In genomic region chr11:111194789-111195188, GRCh38 we compare ENCODE assay signal across 15 cellular contexts. TPM values are rescaled to one million over a fixed set of nuclear protein-coding genes. Genes with fewer than 3 reads are reported as not detected.
"Had no signal": no experiment of that assay in that cellular context is flagged by ENCODE, and none has a peak within 500 bp of the region (broad histone marks: within the 10 kb centered on the region; RNA-seq: fewer than 3 reads in every experiment).

No MANE protein-coding gene starts in this region.

- H3K27ac ChIP-seq: lower lobe of right lung, neutrophil, skin epidermis, thyroid gland had no signal

- H3K9me3 Mint-ChIP-seq: activated naive CD8-positive, alpha-beta T cell treated with anti-CD3 and anti-CD28 coated beads for 36 hours had no signal

- H3K27ac Mint-ChIP-seq: activated naive CD8-positive, alpha-beta T cell treated with anti-CD3 and anti-CD28 coated beads for 36 hours; immature natural killer cell had no signal

- H3K9me3 ChIP-seq: lower lobe of right lung, neutrophil, thyroid gland had no signal

- H3K4me3 ChIP-seq: lower lobe of right lung, skin epidermis, thyroid gland had no signal

- H3K4me1 Mint-ChIP-seq: activated naive CD8-positive, alpha-beta T cell treated with anti-CD3 and anti-CD28 coated beads for 36 hours; immature natural killer cell had no signal

- H3K36me3 ChIP-seq: lower lobe of right lung, neutrophil, thyroid gland had no signal

- DNase-seq: activated gamma-delta T cell; activated naive CD8-positive, alpha-beta T cell treated with anti-CD3 and anti-CD28 coated beads for 36 hours; activated T-cell treated with anti-CD3 and anti-CD28 coated beads, Interleukin-2, amount 50 U/mL, for 48 hours; cerebellar nuclear complex; dermis blood vessel endothelial cell; immature natural killer cell; lower lobe of right lung; midbrain; posterior cingulate gyrus; thyroid gland had no signal

- ATAC-seq: activated CD4-positive, CD25-positive, alpha-beta regulatory T cell treated with anti-CD3 and anti-CD28 coated beads, Interleukin-2, amount 50 U/mL, for 24 hours; lower lobe of right lung had no signal

- H3K4me3 Mint-ChIP-seq: activated naive CD8-positive, alpha-beta T cell treated with anti-CD3 and anti-CD28 coated beads for 36 hours; immature natural killer cell had no signal

- H3K27me3 ChIP-seq: neutrophil, thyroid gland had no signal

- H3K4me1 ChIP-seq: lower lobe of right lung, thyroid gland had no signal

- H3K36me3 Mint-ChIP-seq: activated naive CD8-positive, alpha-beta T cell treated with anti-CD3 and anti-CD28 coated beads for 36 hours; immature natural killer cell had no signal

RNA-seq across cellular contexts. Expression of gene POU2AF2, which starts 50.7 kb away (rescaled TPM):
- total RNA-seq: activated naive CD8-positive, alpha-beta T cell treated with anti-CD3 and anti-CD28 coated beads for 36 hours; dermis blood vessel endothelial cell; epithelial cell of proximal tubule; glomerular endothelial cell; lower lobe of right lung; thyroid gland had no signal
- polyA plus RNA-seq: immature natural killer cell had no signal
